1 cellular context compared by ENCODE assay signal in the genomic region with DNA sequence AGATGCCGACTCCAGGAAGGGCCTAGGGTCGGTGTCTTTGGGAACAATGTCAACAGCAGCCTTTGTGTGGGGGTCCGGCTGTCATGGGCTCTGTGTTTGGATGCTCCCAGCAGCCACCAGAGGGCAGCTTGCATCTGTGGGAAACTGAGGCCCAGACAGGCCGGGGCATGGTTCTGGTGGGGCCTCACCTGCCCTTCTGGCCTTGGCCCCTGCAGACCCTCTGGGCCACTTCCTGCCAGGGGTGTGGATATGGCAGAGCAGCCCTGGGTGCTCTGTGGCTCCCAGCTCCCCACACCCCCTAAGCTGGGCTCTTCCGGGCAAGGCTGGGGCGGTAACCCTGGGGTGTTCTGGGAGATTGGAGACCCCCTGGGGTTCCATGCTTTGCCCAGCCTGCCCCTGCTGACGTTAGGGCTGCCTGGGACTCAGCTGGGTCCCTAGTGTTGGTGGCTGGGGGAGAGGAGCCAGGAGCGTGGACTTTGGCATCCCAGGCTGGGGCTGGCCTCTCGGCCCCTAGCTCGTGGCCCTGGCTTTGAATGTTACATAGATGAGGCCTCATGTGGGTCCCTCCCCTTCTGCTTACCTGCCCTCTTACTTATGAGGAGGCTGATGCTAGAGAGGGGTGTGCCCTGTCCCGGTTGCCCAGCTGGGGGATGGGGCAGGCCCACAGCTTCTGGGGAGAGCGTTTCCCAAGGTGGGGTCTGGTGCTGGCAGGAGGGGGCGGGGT.
TF ChIP-seq lines count a peak whose summit lies in the region.

No MANE protein-coding gene starts in this region.

TF ChIP-seq in HepG2, 621 proteins besides CTCF, POLR2A, EP300 and RAD21 (continued from another document and continues in another):
- TF ChIP-seq TFDP1 (CRISPR knock-in tag; IDR thresholded peaks at IDR 0.05; ENCODE audit: borderline replicate concordance), result 0 out of 2 replicates have a peak, but pooled peaks have one; percentile 21
- TF ChIP-seq ZNF615 (CRISPR knock-in tag; IDR thresholded peaks at IDR 0.05; ENCODE audit: borderline replicate concordance), result no peak
- no peak for TF ChIP-seq ZNF747 (CRISPR knock-in tag; IDR thresholded peaks at IDR 0.05; ENCODE audit: borderline replicate concordance)
- 0 out of 2 replicates have a peak, but pooled peaks have one; percentile 8 for TF ChIP-seq ELF3 (CRISPR knock-in tag; IDR thresholded peaks at IDR 0.05)
- no peak for TF ChIP-seq SRY (CRISPR knock-in tag; IDR thresholded peaks at IDR 0.05)
- TF ChIP-seq FUBP1 (CRISPR knock-in tag; IDR thresholded peaks at IDR 0.05; ENCODE audit: borderline replicate concordance), result no peak
- TF ChIP-seq ZNF710 (CRISPR knock-in tag; IDR thresholded peaks at IDR 0.05; ENCODE audit: borderline replicate concordance), result no peak
- TF ChIP-seq, protein P1, sequence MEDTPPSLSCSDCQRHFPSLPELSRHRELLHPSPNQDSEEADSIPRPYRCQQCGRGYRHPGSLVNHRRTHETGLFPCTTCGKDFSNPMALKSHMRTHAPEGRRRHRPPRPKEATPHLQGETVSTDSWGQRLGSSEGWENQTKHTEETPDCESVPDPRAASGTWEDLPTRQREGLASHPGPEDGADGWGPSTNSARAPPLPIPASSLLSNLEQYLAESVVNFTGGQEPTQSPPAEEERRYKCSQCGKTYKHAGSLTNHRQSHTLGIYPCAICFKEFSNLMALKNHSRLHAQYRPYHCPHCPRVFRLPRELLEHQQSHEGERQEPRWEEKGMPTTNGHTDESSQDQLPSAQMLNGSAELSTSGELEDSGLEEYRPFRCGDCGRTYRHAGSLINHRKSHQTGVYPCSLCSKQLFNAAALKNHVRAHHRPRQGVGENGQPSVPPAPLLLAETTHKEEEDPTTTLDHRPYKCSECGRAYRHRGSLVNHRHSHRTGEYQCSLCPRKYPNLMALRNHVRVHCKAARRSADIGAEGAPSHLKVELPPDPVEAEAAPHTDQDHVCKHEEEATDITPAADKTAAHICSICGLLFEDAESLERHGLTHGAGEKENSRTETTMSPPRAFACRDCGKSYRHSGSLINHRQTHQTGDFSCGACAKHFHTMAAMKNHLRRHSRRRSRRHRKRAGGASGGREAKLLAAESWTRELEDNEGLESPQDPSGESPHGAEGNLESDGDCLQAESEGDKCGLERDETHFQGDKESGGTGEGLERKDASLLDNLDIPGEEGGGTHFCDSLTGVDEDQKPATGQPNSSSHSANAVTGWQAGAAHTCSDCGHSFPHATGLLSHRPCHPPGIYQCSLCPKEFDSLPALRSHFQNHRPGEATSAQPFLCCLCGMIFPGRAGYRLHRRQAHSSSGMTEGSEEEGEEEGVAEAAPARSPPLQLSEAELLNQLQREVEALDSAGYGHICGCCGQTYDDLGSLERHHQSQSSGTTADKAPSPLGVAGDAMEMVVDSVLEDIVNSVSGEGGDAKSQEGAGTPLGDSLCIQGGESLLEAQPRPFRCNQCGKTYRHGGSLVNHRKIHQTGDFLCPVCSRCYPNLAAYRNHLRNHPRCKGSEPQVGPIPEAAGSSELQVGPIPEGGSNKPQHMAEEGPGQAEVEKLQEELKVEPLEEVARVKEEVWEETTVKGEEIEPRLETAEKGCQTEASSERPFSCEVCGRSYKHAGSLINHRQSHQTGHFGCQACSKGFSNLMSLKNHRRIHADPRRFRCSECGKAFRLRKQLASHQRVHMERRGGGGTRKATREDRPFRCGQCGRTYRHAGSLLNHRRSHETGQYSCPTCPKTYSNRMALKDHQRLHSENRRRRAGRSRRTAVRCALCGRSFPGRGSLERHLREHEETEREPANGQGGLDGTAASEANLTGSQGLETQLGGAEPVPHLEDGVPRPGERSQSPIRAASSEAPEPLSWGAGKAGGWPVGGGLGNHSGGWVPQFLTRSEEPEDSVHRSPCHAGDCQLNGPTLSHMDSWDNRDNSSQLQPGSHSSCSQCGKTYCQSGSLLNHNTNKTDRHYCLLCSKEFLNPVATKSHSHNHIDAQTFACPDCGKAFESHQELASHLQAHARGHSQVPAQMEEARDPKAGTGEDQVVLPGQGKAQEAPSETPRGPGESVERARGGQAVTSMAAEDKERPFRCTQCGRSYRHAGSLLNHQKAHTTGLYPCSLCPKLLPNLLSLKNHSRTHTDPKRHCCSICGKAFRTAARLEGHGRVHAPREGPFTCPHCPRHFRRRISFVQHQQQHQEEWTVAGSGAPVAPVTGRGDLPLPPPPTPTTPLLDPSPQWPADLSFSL (CRISPR knock-in tag; IDR thresholded peaks at IDR 0.05), result no peak
- TF ChIP-seq, protein P2, sequence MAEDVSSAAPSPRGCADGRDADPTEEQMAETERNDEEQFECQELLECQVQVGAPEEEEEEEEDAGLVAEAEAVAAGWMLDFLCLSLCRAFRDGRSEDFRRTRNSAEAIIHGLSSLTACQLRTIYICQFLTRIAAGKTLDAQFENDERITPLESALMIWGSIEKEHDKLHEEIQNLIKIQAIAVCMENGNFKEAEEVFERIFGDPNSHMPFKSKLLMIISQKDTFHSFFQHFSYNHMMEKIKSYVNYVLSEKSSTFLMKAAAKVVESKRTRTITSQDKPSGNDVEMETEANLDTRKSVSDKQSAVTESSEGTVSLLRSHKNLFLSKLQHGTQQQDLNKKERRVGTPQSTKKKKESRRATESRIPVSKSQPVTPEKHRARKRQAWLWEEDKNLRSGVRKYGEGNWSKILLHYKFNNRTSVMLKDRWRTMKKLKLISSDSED (CRISPR knock-in tag; IDR thresholded peaks at IDR 0.05), result no peak
- no peak for TF ChIP-seq FOXO4 (CRISPR knock-in tag; conservative IDR thresholded peaks at IDR 0.05)
- TF ChIP-seq, protein P3, sequence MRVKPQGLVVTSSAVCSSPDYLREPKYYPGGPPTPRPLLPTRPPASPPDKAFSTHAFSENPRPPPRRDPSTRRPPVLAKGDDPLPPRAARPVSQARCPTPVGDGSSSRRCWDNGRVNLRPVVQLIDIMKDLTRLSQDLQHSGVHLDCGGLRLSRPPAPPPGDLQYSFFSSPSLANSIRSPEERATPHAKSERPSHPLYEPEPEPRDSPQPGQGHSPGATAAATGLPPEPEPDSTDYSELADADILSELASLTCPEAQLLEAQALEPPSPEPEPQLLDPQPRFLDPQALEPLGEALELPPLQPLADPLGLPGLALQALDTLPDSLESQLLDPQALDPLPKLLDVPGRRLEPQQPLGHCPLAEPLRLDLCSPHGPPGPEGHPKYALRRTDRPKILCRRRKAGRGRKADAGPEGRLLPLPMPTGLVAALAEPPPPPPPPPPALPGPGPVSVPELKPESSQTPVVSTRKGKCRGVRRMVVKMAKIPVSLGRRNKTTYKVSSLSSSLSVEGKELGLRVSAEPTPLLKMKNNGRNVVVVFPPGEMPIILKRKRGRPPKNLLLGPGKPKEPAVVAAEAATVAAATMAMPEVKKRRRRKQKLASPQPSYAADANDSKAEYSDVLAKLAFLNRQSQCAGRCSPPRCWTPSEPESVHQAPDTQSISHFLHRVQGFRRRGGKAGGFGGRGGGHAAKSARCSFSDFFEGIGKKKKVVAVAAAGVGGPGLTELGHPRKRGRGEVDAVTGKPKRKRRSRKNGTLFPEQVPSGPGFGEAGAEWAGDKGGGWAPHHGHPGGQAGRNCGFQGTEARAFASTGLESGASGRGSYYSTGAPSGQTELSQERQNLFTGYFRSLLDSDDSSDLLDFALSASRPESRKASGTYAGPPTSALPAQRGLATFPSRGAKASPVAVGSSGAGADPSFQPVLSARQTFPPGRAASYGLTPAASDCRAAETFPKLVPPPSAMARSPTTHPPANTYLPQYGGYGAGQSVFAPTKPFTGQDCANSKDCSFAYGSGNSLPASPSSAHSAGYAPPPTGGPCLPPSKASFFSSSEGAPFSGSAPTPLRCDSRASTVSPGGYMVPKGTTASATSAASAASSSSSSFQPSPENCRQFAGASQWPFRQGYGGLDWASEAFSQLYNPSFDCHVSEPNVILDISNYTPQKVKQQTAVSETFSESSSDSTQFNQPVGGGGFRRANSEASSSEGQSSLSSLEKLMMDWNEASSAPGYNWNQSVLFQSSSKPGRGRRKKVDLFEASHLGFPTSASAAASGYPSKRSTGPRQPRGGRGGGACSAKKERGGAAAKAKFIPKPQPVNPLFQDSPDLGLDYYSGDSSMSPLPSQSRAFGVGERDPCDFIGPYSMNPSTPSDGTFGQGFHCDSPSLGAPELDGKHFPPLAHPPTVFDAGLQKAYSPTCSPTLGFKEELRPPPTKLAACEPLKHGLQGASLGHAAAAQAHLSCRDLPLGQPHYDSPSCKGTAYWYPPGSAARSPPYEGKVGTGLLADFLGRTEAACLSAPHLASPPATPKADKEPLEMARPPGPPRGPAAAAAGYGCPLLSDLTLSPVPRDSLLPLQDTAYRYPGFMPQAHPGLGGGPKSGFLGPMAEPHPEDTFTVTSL (CRISPR knock-in tag; IDR thresholded peaks at IDR 0.05; ENCODE audit: borderline replicate concordance), result no peak
- TF ChIP-seq, protein P4, sequence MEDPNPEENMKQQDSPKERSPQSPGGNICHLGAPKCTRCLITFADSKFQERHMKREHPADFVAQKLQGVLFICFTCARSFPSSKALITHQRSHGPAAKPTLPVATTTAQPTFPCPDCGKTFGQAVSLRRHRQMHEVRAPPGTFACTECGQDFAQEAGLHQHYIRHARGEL (CRISPR knock-in tag; IDR thresholded peaks at IDR 0.05), result no peak
- TF ChIP-seq SNRNP70 (IDR thresholded peaks at IDR 0.05; ENCODE audit: low read depth, low read length), result no peak
- TF ChIP-seq, protein P5, sequence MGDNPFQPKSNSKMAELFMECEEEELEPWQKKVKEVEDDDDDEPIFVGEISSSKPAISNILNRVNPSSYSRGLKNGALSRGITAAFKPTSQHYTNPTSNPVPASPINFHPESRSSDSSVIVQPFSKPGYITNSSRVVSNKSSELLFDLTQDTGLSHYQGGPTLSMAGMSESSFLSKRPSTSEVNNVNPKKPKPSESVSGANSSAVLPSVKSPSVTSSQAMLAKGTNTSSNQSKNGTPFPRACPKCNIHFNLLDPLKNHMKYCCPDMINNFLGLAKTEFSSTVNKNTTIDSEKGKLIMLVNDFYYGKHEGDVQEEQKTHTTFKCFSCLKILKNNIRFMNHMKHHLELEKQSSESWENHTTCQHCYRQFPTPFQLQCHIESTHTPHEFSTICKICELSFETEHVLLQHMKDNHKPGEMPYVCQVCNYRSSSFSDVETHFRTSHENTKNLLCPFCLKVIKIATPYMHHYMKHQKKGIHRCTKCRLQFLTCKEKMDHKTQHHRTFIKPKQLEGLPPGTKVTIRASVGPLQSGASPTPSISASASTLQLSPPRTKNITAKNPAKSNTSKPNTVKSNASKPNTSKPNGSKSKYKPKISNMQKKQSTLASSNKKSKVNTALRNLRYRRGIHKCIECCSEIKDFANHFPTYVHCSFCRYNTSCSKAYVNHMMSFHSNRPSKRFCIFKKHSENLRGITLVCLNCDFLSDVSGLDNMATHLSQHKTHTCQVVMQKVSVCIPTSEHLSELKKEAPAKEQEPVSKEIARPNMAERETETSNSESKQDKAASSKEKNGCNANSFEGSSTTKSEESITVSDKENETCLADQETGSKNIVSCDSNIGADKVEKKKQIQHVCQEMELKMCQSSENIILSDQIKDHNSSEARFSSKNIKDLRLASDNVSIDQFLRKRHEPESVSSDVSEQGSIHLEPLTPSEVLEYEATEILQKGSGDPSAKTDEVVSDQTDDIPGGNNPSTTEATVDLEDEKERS (CRISPR knock-in tag; IDR thresholded peaks at IDR 0.05), result no peak
- TF ChIP-seq FOXA3 (CRISPR knock-in tag; IDR thresholded peaks at IDR 0.05), result no peak; the same call in 1 of the 2 replicates
- TF ChIP-seq YEATS2 (CRISPR knock-in tag; IDR thresholded peaks at IDR 0.05; ENCODE audit: borderline replicate concordance), result no peak
- TF ChIP-seq ZSCAN12 (CRISPR knock-in tag; IDR thresholded peaks at IDR 0.05), result no peak
- no peak for TF ChIP-seq ZNF274 (CRISPR knock-in tag; IDR thresholded peaks at IDR 0.05)
- TF ChIP-seq HHEX (CRISPR knock-in tag; IDR thresholded peaks at IDR 0.05), result no peak
- TF ChIP-seq REPIN1 (CRISPR knock-in tag; IDR thresholded peaks at IDR 0.05; ENCODE audit: borderline replicate concordance, low read depth), result peak; percentile 19; the same call in 1 of the 2 replicates
- no peak for TF ChIP-seq KDM5A (IDR thresholded peaks at IDR 0.05; ENCODE audit: borderline replicate concordance, low read length)
- TF ChIP-seq JUND (CRISPR knock-in tag; IDR thresholded peaks at IDR 0.05), result no peak
